Comparison of ENCODE assay signal across 8 cellular contexts in the genomic region with DNA sequence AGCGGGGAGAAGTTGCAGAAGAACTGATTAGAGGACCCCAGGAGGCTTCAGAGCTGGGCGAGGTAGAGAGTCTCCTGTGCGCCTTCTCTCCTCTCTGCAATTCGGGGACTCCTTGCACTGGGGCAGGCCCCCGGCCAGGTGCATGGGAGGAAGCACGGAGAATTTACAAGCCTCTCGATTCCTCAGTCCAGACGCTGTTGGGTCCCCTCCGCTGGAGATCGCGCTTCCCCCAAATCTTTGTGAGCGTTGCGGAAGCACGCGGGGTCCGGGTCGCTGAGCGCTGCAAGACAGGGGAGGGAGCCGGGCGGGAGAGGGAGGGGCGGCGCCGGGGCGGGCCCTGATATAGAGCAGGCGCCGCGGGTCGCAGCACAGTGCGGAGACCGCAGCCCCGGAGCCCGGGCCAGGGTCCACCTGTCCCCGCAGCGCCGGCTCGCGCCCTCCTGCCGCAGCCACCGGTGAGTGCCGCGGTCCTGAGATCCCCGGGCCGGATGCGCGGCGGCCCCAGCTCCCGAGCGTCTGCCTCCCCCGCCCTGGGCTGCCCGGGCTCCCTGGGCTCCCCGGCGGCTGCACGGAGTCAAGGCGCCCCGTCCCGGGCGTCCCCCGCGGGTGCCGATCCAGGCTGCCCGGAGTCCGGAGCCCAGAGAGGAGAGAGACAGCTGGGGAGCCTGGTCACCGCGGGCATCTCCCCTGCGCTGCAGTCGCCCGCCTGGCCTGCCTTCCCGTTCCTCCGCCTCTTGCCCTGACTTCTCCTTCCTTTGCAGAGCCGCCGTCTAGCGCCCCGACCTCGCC. TPM values are rescaled to one million over a fixed set of nuclear protein-coding genes. Genes with fewer than 3 reads are reported as not detected.
DNase-seq lines count a peak whose midpoint lies in the region; ATAC-seq and TF ChIP-seq lines count a peak whose summit lies in the region.

A gene (plus strand): TSS at position 369 of the 789 bp plus-strand sequence. CDS start 424 bp downstream, outside the sequence.

- peaks cover 9% of the 10 kb centered on the region for H3K36me3 Mint-ChIP-seq in activated T-helper 1 cell treated with anti-CD3 and anti-CD28 coated beads, Interleukin-12 subunit alpha, Interleukin-12 subunit beta, Interleukin-2, Interleukin-4 antibody, amounts not matched to agents 30 ng/mL and 10 ng/mL and 1 ng/mL, durations not matched to agents 14 hours and 24 hours and 36 hours (ENCODE audit: low read depth)

- H3K27ac ChIP-seq in foreskin keratinocyte, result peak within 1 kb of the TSS; percentile 99

- no peaks in the 10 kb centered on the region for H3K36me3 ChIP-seq in neuron (ENCODE audit: insufficient read depth, low read length)

- peak within 1 kb of the TSS; percentile 52 for H3K4me3 ChIP-seq in neuron (ENCODE audit: low read length)

- H2AFZ ChIP-seq in neuron (ENCODE audit: low read depth, low read length), result peak within 1 kb of the TSS; percentile 56

- H3K27ac Mint-ChIP-seq in activated T-helper 1 cell treated with anti-CD3 and anti-CD28 coated beads, Interleukin-12 subunit alpha, Interleukin-12 subunit beta, Interleukin-2, Interleukin-4 antibody, amounts not matched to agents 30 ng/mL and 10 ng/mL and 1 ng/mL, durations not matched to agents 14 hours and 24 hours and 36 hours, result peak within 1 kb of the TSS; percentile 66

- DNase-seq in activated CD4-positive, alpha-beta T cell treated with anti-CD3 and anti-CD28 coated beads for 4 hours, result peak; percentile 24 to 25
- no peak for DNase-seq in activated CD4-positive, alpha-beta T cell treated with anti-CD3 and anti-CD28 coated beads, Interleukin-2, amount 50 U/mL, for 4 hours
- peak; percentile 44 for DNase-seq in NCI-H510A (lab: John Stamatoyannopoulos, UW)
- peak; percentile 31 for DNase-seq in activated T-helper 1 cell treated with anti-CD3 and anti-CD28 coated beads, Interleukin-12 subunit alpha, Interleukin-12 subunit beta, Interleukin-2, Interleukin-4 antibody, amounts not matched to agents 30 ng/mL and 10 ng/mL and 1 ng/mL, durations not matched to agents 14 hours and 24 hours and 36 hours (ENCODE audit: low spot score)
- no peak for DNase-seq in foreskin keratinocyte
- DNase-seq in NCI-H1048 (lab: John Stamatoyannopoulos, UW), result no peak
- no peak for DNase-seq in amniotic stem cell (lab: John Stamatoyannopoulos, UW)

- no peaks in the 10 kb centered on the region for H3K9me3 ChIP-seq in neuron (ENCODE audit: low read length)

- intact Hi-C loops in activated T-helper 1 cell treated with anti-CD3 and anti-CD28 coated beads, Interleukin-12 subunit alpha, Interleukin-12 subunit beta, Interleukin-2, Interleukin-4 antibody, amounts not matched to agents 30 ng/mL and 10 ng/mL and 1 ng/mL, durations not matched to agents 14 hours and 24 hours and 36 hours (cut with micrococcal nuclease), result loop anchor here (2.0 kb wide), 1 partner anchor 22 kb away; no protein-coding TSS in a partner anchor

- no peaks in the 10 kb centered on the region for H3K9me3 Mint-ChIP-seq in activated T-helper 1 cell treated with anti-CD3 and anti-CD28 coated beads, Interleukin-12 subunit alpha, Interleukin-12 subunit beta, Interleukin-2, Interleukin-4 antibody, amounts not matched to agents 30 ng/mL and 10 ng/mL and 1 ng/mL, durations not matched to agents 14 hours and 24 hours and 36 hours

- H3K27me3 Mint-ChIP-seq in activated T-helper 1 cell treated with anti-CD3 and anti-CD28 coated beads, Interleukin-12 subunit alpha, Interleukin-12 subunit beta, Interleukin-2, Interleukin-4 antibody, amounts not matched to agents 30 ng/mL and 10 ng/mL and 1 ng/mL, durations not matched to agents 14 hours and 24 hours and 36 hours (ENCODE audit: insufficient read depth), result peaks cover 45% of the 10 kb centered on the region

- H3K4me1 ChIP-seq in foreskin keratinocyte, result peaks cover 36% of the 10 kb centered on the region
- H3K4me1 ChIP-seq in neuron (ENCODE audit: insufficient read depth, low read length), result peaks cover 13% of the 10 kb centered on the region

- peak within 1 kb of the TSS; percentile 92 for H3K4me3 Mint-ChIP-seq in activated T-helper 1 cell treated with anti-CD3 and anti-CD28 coated beads, Interleukin-12 subunit alpha, Interleukin-12 subunit beta, Interleukin-2, Interleukin-4 antibody, amounts not matched to agents 30 ng/mL and 10 ng/mL and 1 ng/mL, durations not matched to agents 14 hours and 24 hours and 36 hours

- peak; percentile 4 for ATAC-seq in foreskin keratinocyte

- no peak for TF ChIP-seq CTCF in foreskin keratinocyte (conservative IDR thresholded peaks at IDR 0.05)

- peaks cover 42% of the 10 kb centered on the region for H3K4me1 Mint-ChIP-seq in activated T-helper 1 cell treated with anti-CD3 and anti-CD28 coated beads, Interleukin-12 subunit alpha, Interleukin-12 subunit beta, Interleukin-2, Interleukin-4 antibody, amounts not matched to agents 30 ng/mL and 10 ng/mL and 1 ng/mL, durations not matched to agents 14 hours and 24 hours and 36 hours (ENCODE audit: low read depth)

- H3K27me3 ChIP-seq in foreskin keratinocyte (no peaks in the 10 kb centered on the region), neuron (ENCODE audit: insufficient read depth, low read length) (peaks cover 42% of the 10 kb centered on the region)

RNA-seq across cellular contexts. Expression of the gene that starts here (rescaled TPM):
- total RNA-seq in activated T-helper 1 cell treated with anti-CD3 and anti-CD28 coated beads, Interleukin-12 subunit alpha, Interleukin-12 subunit beta, Interleukin-2, Interleukin-4 antibody, amounts not matched to agents 30 ng/mL and 10 ng/mL and 1 ng/mL, durations not matched to agents 14 hours and 24 hours and 36 hours, result 0.37 and 0.60 TPM in 2 replicates
- total RNA-seq in foreskin keratinocyte, result 630 and 1,498 TPM in 2 replicates
- polyA plus RNA-seq in foreskin keratinocyte, result 544 and 1,190 TPM in 2 replicates

Comparison
In these comparisons a context has a peak if more than half of its experiments do, and no peak if none do; other contexts are left out.
1. RNA of the gene that starts here (total RNA-seq): 630 to 1,498 TPM in foreskin keratinocyte; 0.37 to 0.60 TPM in activated T-helper 1 cell treated with anti-CD3 and anti-CD28 coated beads, Interleukin-12 subunit alpha, Interleukin-12 subunit beta, Interleukin-2, Interleukin-4 antibody, amounts not matched to agents 30 ng/mL and 10 ng/mL and 1 ng/mL, durations not matched to agents 14 hours and 24 hours and 36 hours; every median in the first group is over 100 times any median in the second.
2. DNase-seq: peak in activated CD4-positive, alpha-beta T cell treated with anti-CD3 and anti-CD28 coated beads for 4 hours (2 of 2) and NCI-H510A (single experiment); none in activated CD4-positive, alpha-beta T cell treated with anti-CD3 and anti-CD28 coated beads, Interleukin-2, amount 50 U/mL, for 4 hours (0 of 2), foreskin keratinocyte (0 of 2), NCI-H1048 (single experiment) and amniotic stem cell (single experiment).
3. Peak in DNase-seq in activated T-helper 1 cell treated with anti-CD3 and anti-CD28 coated beads, Interleukin-12 subunit alpha, Interleukin-12 subunit beta, Interleukin-2, Interleukin-4 antibody, amounts not matched to agents 30 ng/mL and 10 ng/mL and 1 ng/mL, durations not matched to agents 14 hours and 24 hours and 36 hours; RNA of the gene not detected or under 1 TPM.